Comparison of ENCODE assay signal across 8 cellular contexts in the genomic region with DNA sequence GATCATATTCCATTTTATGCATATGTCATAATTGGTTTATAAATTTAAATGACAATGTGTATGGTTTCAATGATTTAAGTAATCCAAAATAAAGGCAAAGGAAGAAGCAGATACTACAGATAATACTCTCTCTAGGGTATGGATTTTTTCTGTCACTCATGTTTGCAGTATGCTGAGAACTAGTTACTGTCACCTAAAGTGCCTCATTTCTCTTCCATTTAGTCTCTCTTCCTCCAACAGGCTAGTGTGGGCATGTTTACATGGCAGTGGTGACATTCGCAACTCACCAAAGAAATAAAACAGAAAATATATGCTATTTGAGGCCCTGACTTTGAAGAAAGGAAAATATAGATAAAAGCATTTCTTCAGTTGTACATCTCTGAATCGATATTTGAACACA.
"Had no signal": no experiment of that assay in that cellular context is flagged by ENCODE, and none has a peak within 500 bp of the region (broad histone marks: within the 10 kb centered on the region; RNA-seq: fewer than 3 reads in every experiment).

No MANE protein-coding gene starts in this region.

- DNase-seq: H9, HCEC 1CT, IMR-90 had no signal

- FAIRE-seq: H1, H54, HTR-8/SVneo had no signal

- H3K27ac ChIP-seq: HL-60 had no signal

- H3K4me2 ChIP-seq: GM23338 had no signal

- H2AFZ ChIP-seq: GM23338 had no signal

- ATAC-seq: GM23338 had no signal

- H3K4me3 ChIP-seq: GM23338 had no signal
